24 cellular contexts compared by ENCODE assay signal in genomic region chr2:55088400-55088799, GRCh38.
"Had no signal": no experiment of that assay in that cellular context is flagged by ENCODE, and none has a peak within 500 bp of the region (broad histone marks: within the 10 kb centered on the region; RNA-seq: fewer than 3 reads in every experiment).

No MANE protein-coding gene starts in this region.

- H3K4me3 ChIP-seq: colonic mucosa, esophagus muscularis mucosa, lung, SJSA1, spleen, thoracic aorta, upper lobe of left lung had no signal

- ATAC-seq: activated CD4-positive, CD25-positive, alpha-beta regulatory T cell treated with anti-CD3 and anti-CD28 coated beads, Interleukin-2, amount 50 U/mL, for 24 hours; activated naive CD8-positive, alpha-beta T cell treated with anti-CD3 and anti-CD28 coated beads, Interleukin-2, amount 50 U/mL, for 24 hours; naive thymus-derived CD8-positive, alpha-beta T cell had no signal

- H3K27me3 ChIP-seq: colonic mucosa, esophagus muscularis mucosa, SJSA1, spleen, upper lobe of left lung had no signal

- H3K36me3 ChIP-seq: colonic mucosa, esophagus muscularis mucosa, SJSA1, spleen, thoracic aorta, upper lobe of left lung had no signal

- H3K27ac ChIP-seq: colonic mucosa, esophagus muscularis mucosa, SJSA1, spleen, thoracic aorta, upper lobe of left lung, VCaP had no signal

- H3K9me3 ChIP-seq: colonic mucosa, esophagus muscularis mucosa, SJSA1, spleen, thoracic aorta, upper lobe of left lung had no signal

- H3K4me1 ChIP-seq: colonic mucosa, esophagus muscularis mucosa had no signal

- DNase-seq: activated CD4-positive, alpha-beta memory T cell treated with anti-CD3 and anti-CD28 coated beads, Interleukin-2, amount 10 ng/mL, durations not matched to agents 7 days and 5 days; activated CD4-positive, alpha-beta T cell treated with anti-CD3 and anti-CD28 coated beads, Interleukin-2, amount 10 ng/mL, durations not matched to agents 24 days and 14 days; activated gamma-delta T cell; activated naive CD4-positive, alpha-beta T cell treated with anti-CD3 and anti-CD28 coated beads, Interleukin-2, amount 50 U/mL, for 16 hours; activated naive CD8-positive, alpha-beta T cell treated with anti-CD3 and anti-CD28 coated beads, Interleukin-2, amount 50 U/mL, for 24 hours; aorta; central memory CD4-positive, alpha-beta T cell; colonic mucosa; glutamatergic neuron; hypothalamus; naive thymus-derived CD8-positive, alpha-beta T cell; retina; spleen; stimulated activated CD4-positive, alpha-beta T cell treated with anti-CD3 and anti-CD28 coated beads, Interleukin-4, amount 100 ng/mL, for 1 hour; stimulated activated naive CD4-positive, alpha-beta T cell treated with Interleukin-2 at 50 U/mL for 16 hours; SW 1271; T-helper 2 cell; upper lobe of left lung had no signal
